In the genomic region with DNA sequence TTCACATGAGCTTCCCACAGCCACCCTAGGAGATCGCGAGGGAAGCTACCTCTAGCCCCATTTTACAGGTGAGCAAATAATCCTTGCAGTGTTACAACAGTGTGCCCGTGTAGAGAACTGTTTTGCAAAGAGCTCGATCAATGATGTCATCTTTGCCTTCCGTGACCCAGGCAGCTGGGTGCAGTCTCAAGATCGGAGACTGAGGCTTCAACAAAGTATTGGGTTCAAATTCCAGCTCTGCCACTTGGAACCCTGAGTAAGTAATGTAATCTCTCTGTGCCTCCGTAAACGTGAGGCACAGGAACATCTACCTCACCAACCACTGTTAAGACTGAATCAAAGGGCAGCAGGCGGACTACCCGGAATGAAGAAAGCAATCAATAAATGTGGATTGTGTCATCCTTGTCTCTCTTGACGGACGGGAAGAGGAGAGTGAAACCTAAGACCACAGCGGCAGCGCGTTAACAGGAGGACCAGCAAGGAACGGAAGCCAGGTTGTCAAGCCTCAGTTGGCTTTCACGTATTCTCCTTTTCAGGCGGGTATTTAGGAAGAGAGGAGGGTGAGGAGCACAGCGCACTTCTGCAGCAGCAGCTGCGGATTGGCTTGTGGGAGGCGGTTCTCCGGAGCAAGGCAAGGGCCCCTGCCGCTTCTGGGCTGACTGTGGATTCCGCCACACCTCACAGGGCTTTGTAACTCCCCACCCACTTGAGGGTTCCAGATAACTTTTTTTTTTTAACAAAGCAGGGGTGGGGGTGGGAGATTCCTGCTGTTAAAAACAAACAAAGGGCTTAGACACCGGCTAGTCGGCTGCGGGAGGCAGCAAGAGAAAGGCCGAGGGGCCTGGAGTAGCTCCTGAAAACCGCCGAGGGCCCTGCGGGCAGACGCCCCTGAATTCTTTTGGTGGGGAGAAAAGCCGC, we compare ENCODE assay signal across 1 cellular context.
TF ChIP-seq lines count a peak whose summit lies in the region.

No MANE protein-coding gene starts in this region.

TF ChIP-seq in K562, 482 proteins besides CTCF, POLR2A, EP300 and RAD21 (continued from another document and continues in another):
- TF ChIP-seq FOXO4 (CRISPR knock-in tag; IDR thresholded peaks at IDR 0.05) (no peak), EZH2 (IDR thresholded peaks at IDR 0.05; ENCODE audit: borderline replicate concordance, low read depth, low read length) (no peak), ZNF408 (CRISPR knock-in tag; IDR thresholded peaks at IDR 0.05; ENCODE audit: low read depth) (no peak), ZNF699 (CRISPR knock-in tag; IDR thresholded peaks at IDR 0.05; ENCODE audit: insufficient replicate concordance) (no peak), BRCA1 (IDR thresholded peaks at IDR 0.05) (no peak), BRCA1 (CRISPR knock-in tag; IDR thresholded peaks at IDR 0.05) (no peak), MCM3 (IDR thresholded peaks at IDR 0.05) (no peak), HDGF (IDR thresholded peaks at IDR 0.05) (0 out of 2 replicates have a peak, but pooled peaks have one; percentile 67), ZNF445 (CRISPR knock-in tag; IDR thresholded peaks at IDR 0.05; ENCODE audit: low read depth) (no peak), NRF1 (conservative IDR thresholded peaks at IDR 0.05 in 1 of 2, IDR thresholded peaks at IDR 0.05 in 1 of 2) (peak; percentile 17 to 52; a peak in 3 of 4 replicates), TBP (optimal IDR thresholded peaks at IDR 0.05; ENCODE audit: low read depth, low read length) (peak; percentile 83), MEF2A (IDR thresholded peaks at IDR 0.05; ENCODE audit: control insufficient read depth, low read depth, low read length) (no peak), COPS2 (conservative IDR thresholded peaks at IDR 0.05) (no peak), KLF6 (CRISPR knock-in tag; IDR thresholded peaks at IDR 0.05; ENCODE audit: borderline replicate concordance) (no peak), MITF (IDR thresholded peaks at IDR 0.05) (no peak), SMARCE1 (IDR thresholded peaks at IDR 0.05) (no peak; the same call in 1 of the 2 replicates), BRD4 (IDR thresholded peaks at IDR 0.05) (no peak), ZNF217 (CRISPR knock-in tag; IDR thresholded peaks at IDR 0.05) (no peak), LCOR (CRISPR knock-in tag; IDR thresholded peaks at IDR 0.05) (peak; percentile 64; the same call in 1 of the 2 replicates), SPI1 (IDR thresholded peaks at IDR 0.05; ENCODE audit: borderline replicate concordance, low read depth, low read length) (0 out of 2 replicates have a peak, but pooled peaks have one; percentile 5), ZBED1 (IDR thresholded peaks at IDR 0.05) (no peak), ZNF507 (tag; conservative IDR thresholded peaks at IDR 0.05) (no peak), NONO (IDR thresholded peaks at IDR 0.05; ENCODE audit: low read depth in 2 of 2, low read length in 1 of 2) (peak in 1 of 2 experiments; percentile 34; a peak in 2 of 4 replicates), CHD2 (IDR thresholded peaks at IDR 0.05; ENCODE audit: low read depth, low read length) (no peak), ZNF77 (CRISPR knock-in tag; IDR thresholded peaks at IDR 0.05) (no peak), XRCC5 (IDR thresholded peaks at IDR 0.05; ENCODE audit: low read depth, low read length) (no peak), U2AF2 (optimal IDR thresholded peaks at IDR 0.05; ENCODE audit: low read depth, low read length) (no peak), ZNF224 (CRISPR knock-in tag; IDR thresholded peaks at IDR 0.05) (no peak), HNRNPUL1 (IDR thresholded peaks at IDR 0.05; ENCODE audit: low read length) (no peak), ARID1B (IDR thresholded peaks at IDR 0.05) (peak; percentile 31; the same call in 1 of the 2 replicates), RUNX1 (IDR thresholded peaks at IDR 0.05; ENCODE audit: low read depth) (no peak), CBFA2T2 (conservative IDR thresholded peaks at IDR 0.05) (no peak; the same call in 1 of the 2 replicates), UBTF (IDR thresholded peaks at IDR 0.05; ENCODE audit: borderline replicate concordance in 1 of 2, low read depth in 2 of 2, low read length in 2 of 2) (peak in 1 of 2 experiments; percentile 84; a peak in 1 of 4 replicates), FOXK2 (conservative IDR thresholded peaks at IDR 0.05 in 1 of 2, IDR thresholded peaks at IDR 0.05 in 1 of 2; ENCODE audit: low read depth in 2 of 2) (no peak), BRF1 (IDR thresholded peaks at IDR 0.05; ENCODE audit: borderline replicate concordance, extremely low read depth, insufficient read length) (no peak), TAL1 (IDR thresholded peaks at IDR 0.05) (no peak), MLX (CRISPR knock-in tag; conservative IDR thresholded peaks at IDR 0.05) (no peak)
- TF ChIP-seq, protein P1, sequence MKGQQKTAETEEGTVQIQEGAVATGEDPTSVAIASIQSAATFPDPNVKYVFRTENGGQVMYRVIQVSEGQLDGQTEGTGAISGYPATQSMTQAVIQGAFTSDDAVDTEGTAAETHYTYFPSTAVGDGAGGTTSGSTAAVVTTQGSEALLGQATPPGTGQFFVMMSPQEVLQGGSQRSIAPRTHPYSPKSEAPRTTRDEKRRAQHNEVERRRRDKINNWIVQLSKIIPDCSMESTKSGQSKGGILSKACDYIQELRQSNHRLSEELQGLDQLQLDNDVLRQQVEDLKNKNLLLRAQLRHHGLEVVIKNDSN (CRISPR knock-in tag; IDR thresholded peaks at IDR 0.05) = no peak
- TF ChIP-seq, protein P2, sequence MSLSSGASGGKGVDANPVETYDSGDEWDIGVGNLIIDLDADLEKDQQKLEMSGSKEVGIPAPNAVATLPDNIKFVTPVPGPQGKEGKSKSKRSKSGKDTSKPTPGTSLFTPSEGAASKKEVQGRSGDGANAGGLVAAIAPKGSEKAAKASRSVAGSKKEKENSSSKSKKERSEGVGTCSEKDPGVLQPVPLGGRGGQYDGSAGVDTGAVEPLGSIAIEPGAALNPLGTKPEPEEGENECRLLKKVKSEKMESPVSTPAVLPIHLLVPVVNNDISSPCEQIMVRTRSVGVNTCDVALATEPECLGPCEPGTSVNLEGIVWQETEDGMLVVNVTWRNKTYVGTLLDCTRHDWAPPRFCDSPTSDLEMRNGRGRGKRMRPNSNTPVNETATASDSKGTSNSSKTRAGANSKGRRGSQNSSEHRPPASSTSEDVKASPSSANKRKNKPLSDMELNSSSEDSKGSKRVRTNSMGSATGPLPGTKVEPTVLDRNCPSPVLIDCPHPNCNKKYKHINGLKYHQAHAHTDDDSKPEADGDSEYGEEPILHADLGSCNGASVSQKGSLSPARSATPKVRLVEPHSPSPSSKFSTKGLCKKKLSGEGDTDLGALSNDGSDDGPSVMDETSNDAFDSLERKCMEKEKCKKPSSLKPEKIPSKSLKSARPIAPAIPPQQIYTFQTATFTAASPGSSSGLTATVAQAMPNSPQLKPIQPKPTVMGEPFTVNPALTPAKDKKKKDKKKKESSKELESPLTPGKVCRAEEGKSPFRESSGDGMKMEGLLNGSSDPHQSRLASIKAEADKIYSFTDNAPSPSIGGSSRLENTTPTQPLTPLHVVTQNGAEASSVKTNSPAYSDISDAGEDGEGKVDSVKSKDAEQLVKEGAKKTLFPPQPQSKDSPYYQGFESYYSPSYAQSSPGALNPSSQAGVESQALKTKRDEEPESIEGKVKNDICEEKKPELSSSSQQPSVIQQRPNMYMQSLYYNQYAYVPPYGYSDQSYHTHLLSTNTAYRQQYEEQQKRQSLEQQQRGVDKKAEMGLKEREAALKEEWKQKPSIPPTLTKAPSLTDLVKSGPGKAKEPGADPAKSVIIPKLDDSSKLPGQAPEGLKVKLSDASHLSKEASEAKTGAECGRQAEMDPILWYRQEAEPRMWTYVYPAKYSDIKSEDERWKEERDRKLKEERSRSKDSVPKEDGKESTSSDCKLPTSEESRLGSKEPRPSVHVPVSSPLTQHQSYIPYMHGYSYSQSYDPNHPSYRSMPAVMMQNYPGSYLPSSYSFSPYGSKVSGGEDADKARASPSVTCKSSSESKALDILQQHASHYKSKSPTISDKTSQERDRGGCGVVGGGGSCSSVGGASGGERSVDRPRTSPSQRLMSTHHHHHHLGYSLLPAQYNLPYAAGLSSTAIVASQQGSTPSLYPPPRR (CRISPR knock-in tag; IDR thresholded peaks at IDR 0.05; ENCODE audit: borderline replicate concordance) = no peak
- TF ChIP-seq, protein P3, sequence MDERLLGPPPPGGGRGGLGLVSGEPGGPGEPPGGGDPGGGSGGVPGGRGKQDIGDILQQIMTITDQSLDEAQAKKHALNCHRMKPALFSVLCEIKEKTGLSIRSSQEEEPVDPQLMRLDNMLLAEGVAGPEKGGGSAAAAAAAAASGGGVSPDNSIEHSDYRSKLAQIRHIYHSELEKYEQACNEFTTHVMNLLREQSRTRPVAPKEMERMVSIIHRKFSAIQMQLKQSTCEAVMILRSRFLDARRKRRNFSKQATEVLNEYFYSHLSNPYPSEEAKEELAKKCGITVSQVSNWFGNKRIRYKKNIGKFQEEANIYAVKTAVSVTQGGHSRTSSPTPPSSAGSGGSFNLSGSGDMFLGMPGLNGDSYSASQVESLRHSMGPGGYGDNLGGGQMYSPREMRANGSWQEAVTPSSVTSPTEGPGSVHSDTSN (CRISPR knock-in tag; IDR thresholded peaks at IDR 0.05; ENCODE audit: low read depth) = no peak
- TF ChIP-seq, protein P3 (tag; conservative IDR thresholded peaks at IDR 0.05; ENCODE audit: low read depth) = peak; percentile 41; the same call in 1 of the 2 replicates
- TF ChIP-seq, protein P4, sequence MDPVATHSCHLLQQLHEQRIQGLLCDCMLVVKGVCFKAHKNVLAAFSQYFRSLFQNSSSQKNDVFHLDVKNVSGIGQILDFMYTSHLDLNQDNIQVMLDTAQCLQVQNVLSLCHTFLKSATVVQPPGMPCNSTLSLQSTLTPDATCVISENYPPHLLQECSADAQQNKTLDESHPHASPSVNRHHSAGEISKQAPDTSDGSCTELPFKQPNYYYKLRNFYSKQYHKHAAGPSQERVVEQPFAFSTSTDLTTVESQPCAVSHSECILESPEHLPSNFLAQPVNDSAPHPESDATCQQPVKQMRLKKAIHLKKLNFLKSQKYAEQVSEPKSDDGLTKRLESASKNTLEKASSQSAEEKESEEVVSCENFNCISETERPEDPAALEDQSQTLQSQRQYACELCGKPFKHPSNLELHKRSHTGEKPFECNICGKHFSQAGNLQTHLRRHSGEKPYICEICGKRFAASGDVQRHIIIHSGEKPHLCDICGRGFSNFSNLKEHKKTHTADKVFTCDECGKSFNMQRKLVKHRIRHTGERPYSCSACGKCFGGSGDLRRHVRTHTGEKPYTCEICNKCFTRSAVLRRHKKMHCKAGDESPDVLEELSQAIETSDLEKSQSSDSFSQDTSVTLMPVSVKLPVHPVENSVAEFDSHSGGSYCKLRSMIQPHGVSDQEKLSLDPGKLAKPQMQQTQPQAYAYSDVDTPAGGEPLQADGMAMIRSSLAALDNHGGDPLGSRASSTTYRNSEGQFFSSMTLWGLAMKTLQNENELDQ (CRISPR knock-in tag; IDR thresholded peaks at IDR 0.05; ENCODE audit: borderline replicate concordance) = no peak
- TF ChIP-seq, protein P5, sequence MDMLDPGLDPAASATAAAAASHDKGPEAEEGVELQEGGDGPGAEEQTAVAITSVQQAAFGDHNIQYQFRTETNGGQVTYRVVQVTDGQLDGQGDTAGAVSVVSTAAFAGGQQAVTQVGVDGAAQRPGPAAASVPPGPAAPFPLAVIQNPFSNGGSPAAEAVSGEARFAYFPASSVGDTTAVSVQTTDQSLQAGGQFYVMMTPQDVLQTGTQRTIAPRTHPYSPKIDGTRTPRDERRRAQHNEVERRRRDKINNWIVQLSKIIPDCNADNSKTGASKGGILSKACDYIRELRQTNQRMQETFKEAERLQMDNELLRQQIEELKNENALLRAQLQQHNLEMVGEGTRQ (CRISPR knock-in tag; IDR thresholded peaks at IDR 0.05) = no peak
